ENCODE assay signal across 21 cellular contexts in genomic region chr20:57202309-57202708, GRCh38.
"Had no signal": no experiment of that assay in that cellular context is flagged by ENCODE, and none has a peak within 500 bp of the region (broad histone marks: within the 10 kb centered on the region; RNA-seq: fewer than 3 reads in every experiment).

No MANE protein-coding gene starts in this region.

- H3K4me3 ChIP-seq: colonic mucosa, esophagus muscularis mucosa, gastroesophageal sphincter, heart left ventricle, left lung, lower lobe of right lung had no signal

- ATAC-seq: effector memory CD8-positive, alpha-beta T cell; foreskin keratinocyte; gastroesophageal sphincter; heart left ventricle; left cardiac atrium; left lung; left ventricle myocardium superior; lower lobe of right lung had no signal

- H3K27me3 ChIP-seq: colonic mucosa, left lung had no signal

- H3K27ac ChIP-seq: colonic mucosa, epithelial cell of prostate, esophagus muscularis mucosa, foreskin keratinocyte, gastroesophageal sphincter, heart left ventricle, left lung, lower lobe of right lung had no signal

- H3K9me3 ChIP-seq: colonic mucosa, lower lobe of right lung had no signal

- FAIRE-seq: endometrium, frontal cortex, islet of Langerhans, keratinocyte had no signal

- DNase-seq: colonic mucosa; cortex of kidney; effector CD8-positive, alpha-beta T cell; effector memory CD8-positive, alpha-beta T cell; endodermal cell; foreskin keratinocyte; heart left ventricle; hippocampal formation; left cardiac atrium; left lung; left ventricle myocardium superior; lower lobe of right lung; mesenchymal stem cell; midbrain had no signal

- H3K4me1 ChIP-seq: colonic mucosa, esophagus muscularis mucosa, gastroesophageal sphincter, heart left ventricle, left lung, lower lobe of right lung had no signal

- H3K36me3 ChIP-seq: colonic mucosa, esophagus muscularis mucosa, gastroesophageal sphincter, heart left ventricle, left lung, lower lobe of right lung had no signal
